15 cellular contexts compared by ENCODE assay signal in genomic region chr2:55986001-55986400, GRCh38.
DNase-seq lines count a peak whose midpoint lies in the region; ATAC-seq, FAIRE-seq and TF ChIP-seq lines count a peak whose summit lies in the region.
"Had no signal": no experiment of that assay in that cellular context is flagged by ENCODE, and none has a peak within 500 bp of the region (broad histone marks: within the 10 kb centered on the region; RNA-seq: fewer than 3 reads in every experiment).

No MANE protein-coding gene starts in this region.

- H3K27me3 ChIP-seq in bronchial epithelial cell (ENCODE audit: control insufficient read depth, insufficient read depth, low read length): no peaks in the 10 kb centered on the region
- no peaks in the 10 kb centered on the region for H3K27me3 ChIP-seq in spleen (replicated peaks in 1 of 7)

- no peak overlapping the region for H3K27ac Mint-ChIP-seq in activated CD8-positive, alpha-beta T cell treated with anti-CD3 and anti-CD28 coated beads, Interleukin-2, amount 10 ng/mL, durations not matched to agents 7 days and 5 days
- H3K27ac Mint-ChIP-seq: CD4-positive, alpha-beta T cell had no signal

- H3K9me3 Mint-ChIP-seq in activated CD8-positive, alpha-beta T cell treated with anti-CD3 and anti-CD28 coated beads, Interleukin-2, amount 10 ng/mL, durations not matched to agents 7 days and 5 days (ENCODE audit: insufficient read depth): no peaks in the 10 kb centered on the region

- ATAC-seq in GM18867 (IDR thresholded peaks at IDR 0.05; ENCODE audit: unreplicated experiment) (peak; percentile 9), HG03354 (IDR thresholded peaks at IDR 0.05; ENCODE audit: poor library complexity, severe bottlenecking, unreplicated experiment) (peak; percentile 15)
- no peak for ATAC-seq in activated CD8-positive, alpha-beta T cell treated with anti-CD3 and anti-CD28 coated beads, Interleukin-2, amount 10 ng/mL, durations not matched to agents 7 days and 5 days
- ATAC-seq: Panc1 had no signal

- H3K36me3 Mint-ChIP-seq in activated CD8-positive, alpha-beta T cell treated with anti-CD3 and anti-CD28 coated beads, Interleukin-2, amount 10 ng/mL, durations not matched to agents 7 days and 5 days (ENCODE audit: low read depth): no peaks in the 10 kb centered on the region

- no peak for TF ChIP-seq CTCF in bronchial epithelial cell (IDR thresholded peaks at IDR 0.05; ENCODE audit: insufficient read depth, low read length, severe bottlenecking)
- no peak for TF ChIP-seq CTCF in spleen (IDR thresholded peaks at IDR 0.05 in 8 of 11, conservative IDR thresholded peaks at IDR 0.05 in 3 of 11)

- POLR2A ChIA-PET in activated CD8-positive, alpha-beta T cell treated with anti-CD3 and anti-CD28 coated beads, Interleukin-2, amount 10 ng/mL, durations not matched to agents 7 days and 5 days (lab: Charles Lee): interaction anchor here (0.6 kb wide), 1 partner anchor 10 kb away, joined by 3 read pairs; no protein-coding TSS in a partner anchor

- H3K4me1 ChIP-seq in spleen: peaks cover 0 to 14% (median 11%) of the 10 kb centered on the region in 6 donors

- peak; percentile 70 for FAIRE-seq in bronchial epithelial cell (lab: Jason Lieb, UNC)
- FAIRE-seq: H54 had no signal

- TF ChIP-seq POLR2A in spleen (IDR thresholded peaks at IDR 0.05): no peak

- intact Hi-C loops in spleen (cut with DNase I; ENCODE audit: low total_unique reads): no loop called here

- H3K27ac ChIP-seq in spleen: peak overlapping the region in 5 of 8 donors; percentile 4 to 35 (median 8)

- H3K4me3 ChIP-seq in bronchial epithelial cell (ENCODE audit: low read depth, low read length) (no peak overlapping the region), spleen (no peak overlapping the region)

- H3K36me3 ChIP-seq in bronchial epithelial cell (ENCODE audit: control insufficient read depth, insufficient read depth, low read length): no peaks in the 10 kb centered on the region
- H3K36me3 ChIP-seq in spleen: no peaks in the 10 kb centered on the region

- 85 to 95% (median 89%) methylated on average over 2 of the region's 2 CpGs for WGBS in spleen, 5 donors

- H3K9me3 ChIP-seq in spleen: no peaks in the 10 kb centered on the region

- H3K4me1 Mint-ChIP-seq in activated CD8-positive, alpha-beta T cell treated with anti-CD3 and anti-CD28 coated beads, Interleukin-2, amount 10 ng/mL, durations not matched to agents 7 days and 5 days (ENCODE audit: low read depth): peaks cover 3% of the 10 kb centered on the region

- H3K27me3 Mint-ChIP-seq in activated CD8-positive, alpha-beta T cell treated with anti-CD3 and anti-CD28 coated beads, Interleukin-2, amount 10 ng/mL, durations not matched to agents 7 days and 5 days (ENCODE audit: low read depth): no peaks in the 10 kb centered on the region
- H3K27me3 Mint-ChIP-seq: CD4-positive, alpha-beta T cell had no signal

- DNase-seq in bronchial epithelial cell (ENCODE audit: low read depth) (no peak), spleen (no peak), NCI-H1417 (lab: John Stamatoyannopoulos, UW) (no peak), NCI-H2227 (lab: John Stamatoyannopoulos, UW; ENCODE audit: unreplicated experiment) (no peak)
- no peak for DNase-seq in activated CD8-positive, alpha-beta T cell treated with anti-CD3 and anti-CD28 coated beads, Interleukin-2, amount 10 ng/mL, durations not matched to agents 7 days and 5 days
- DNase-seq: CD4-positive, alpha-beta T cell; DMS53; NCI-H1436 treated with DMSO at 0.1 percent for 48 hours; NCI-H2081; NCI-H510A; NCI-H82 had no signal

- no peak overlapping the region for H3K4me3 Mint-ChIP-seq in activated CD8-positive, alpha-beta T cell treated with anti-CD3 and anti-CD28 coated beads, Interleukin-2, amount 10 ng/mL, durations not matched to agents 7 days and 5 days
- H3K4me3 Mint-ChIP-seq: CD4-positive, alpha-beta T cell had no signal

- CTCF ChIA-PET in activated CD8-positive, alpha-beta T cell treated with anti-CD3 and anti-CD28 coated beads, Interleukin-2, amount 10 ng/mL, durations not matched to agents 7 days and 5 days (lab: Charles Lee): no interaction called here
